In the genomic region with DNA sequence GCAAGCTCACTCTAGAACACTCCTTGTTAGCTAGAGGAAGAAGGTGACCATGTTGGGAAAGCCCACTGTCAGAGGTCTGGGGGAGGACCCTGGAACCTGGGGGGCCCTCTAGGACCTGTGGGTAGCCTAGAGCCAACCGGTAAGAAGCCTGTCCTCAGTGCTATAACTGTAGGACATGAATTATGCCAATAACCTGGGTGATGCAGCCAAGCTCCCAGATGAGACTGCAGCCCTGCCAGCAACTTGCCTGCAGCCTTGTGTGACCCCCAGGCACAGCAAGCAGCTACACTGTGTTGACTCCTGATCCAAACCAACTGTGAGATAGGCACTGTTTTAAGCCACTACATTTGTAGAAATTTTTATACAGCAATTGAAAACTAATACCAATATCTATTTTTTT, we compare ENCODE assay signal across 24 cellular contexts.
"Had no signal": no experiment of that assay in that cellular context is flagged by ENCODE, and none has a peak within 500 bp of the region (broad histone marks: within the 10 kb centered on the region; RNA-seq: fewer than 3 reads in every experiment).

No MANE protein-coding gene starts in this region.

- H3K9me3 ChIP-seq: ascending aorta, body of pancreas, Peyer's patch had no signal

- H3K4me3 ChIP-seq: ascending aorta, body of pancreas, Peyer's patch had no signal

- H3K4me1 ChIP-seq: ascending aorta, body of pancreas, Peyer's patch had no signal

- H3K36me3 ChIP-seq: ascending aorta, Peyer's patch had no signal

- H3K27ac Mint-ChIP-seq: activated CD4-positive, alpha-beta T cell treated with anti-CD3 and anti-CD28 coated beads, Interleukin-2, amount 10 ng/mL, durations not matched to agents 24 days and 14 days; activated CD8-positive, alpha-beta memory T cell treated with anti-CD3 and anti-CD28 coated beads, Interleukin-2, amount 10 ng/mL, durations not matched to agents 7 days and 5 days; activated naive CD4-positive, alpha-beta T cell treated with anti-CD3 and anti-CD28 coated beads, Interleukin-2, amount 50 U/mL, for 72 hours; activated naive CD8-positive, alpha-beta T cell treated with anti-CD3 and anti-CD28 coated beads, Interleukin-2, amount 50 U/mL, for 24 hours; T-helper 1 cell treated with Interleukin-12 subunit alpha and Interleukin-12 subunit beta and Interleukin-4 antibody, amounts not matched to agents 30 μg/mL and 1 μg/mL, for 36 hours; WTC11 had no signal

- H3K27me3 Mint-ChIP-seq: activated CD4-positive, alpha-beta T cell treated with anti-CD3 and anti-CD28 coated beads, Interleukin-2, amount 10 ng/mL, durations not matched to agents 24 days and 14 days; activated CD8-positive, alpha-beta memory T cell treated with anti-CD3 and anti-CD28 coated beads, Interleukin-2, amount 10 ng/mL, durations not matched to agents 7 days and 5 days; activated naive CD8-positive, alpha-beta T cell treated with anti-CD3 and anti-CD28 coated beads, Interleukin-2, amount 50 U/mL, for 24 hours had no signal

- H3K27ac ChIP-seq: ascending aorta, body of pancreas, Peyer's patch, RWPE1 had no signal

- H3K4me3 Mint-ChIP-seq: activated CD4-positive, alpha-beta T cell treated with anti-CD3 and anti-CD28 coated beads, Interleukin-2, amount 10 ng/mL, durations not matched to agents 24 days and 14 days; activated CD8-positive, alpha-beta memory T cell treated with anti-CD3 and anti-CD28 coated beads, Interleukin-2, amount 10 ng/mL, durations not matched to agents 7 days and 5 days; activated naive CD8-positive, alpha-beta T cell treated with anti-CD3 and anti-CD28 coated beads, Interleukin-2, amount 50 U/mL, for 24 hours; activated T-cell treated with anti-CD3 and anti-CD28 coated beads, Interleukin-2, amount 50 U/mL, for 4 hours; T-helper 1 cell treated with Interleukin-12 subunit alpha and Interleukin-12 subunit beta and Interleukin-4 antibody, amounts not matched to agents 30 μg/mL and 1 μg/mL, for 36 hours; WTC11 had no signal

- H3K27me3 ChIP-seq: ascending aorta, body of pancreas, Peyer's patch had no signal

- DNase-seq: activated CD4-positive, alpha-beta T cell treated with anti-CD3 and anti-CD28 coated beads, Interleukin-2, amount 10 ng/mL, durations not matched to agents 24 days and 14 days; activated CD4-positive, alpha-beta T cell treated with anti-CD3 and anti-CD28 coated beads, Interleukin-2, amount 50 U/mL, for 48 hours; activated CD4-positive, CD25-positive, alpha-beta regulatory T cell treated with anti-CD3 and anti-CD28 coated beads, Interleukin-2, amount 50 U/mL, for 72 hours; activated CD8-positive, alpha-beta memory T cell treated with anti-CD3 and anti-CD28 coated beads, Interleukin-2, amount 10 ng/mL, durations not matched to agents 7 days and 5 days; activated effector memory CD4-positive, alpha-beta T cell treated with anti-CD3 and anti-CD28 coated beads, Interleukin-2, amount 50 U/mL, for 16 hours; activated naive CD4-positive, alpha-beta T cell treated with Interleukin-2 at 50 U/mL for 16 hours; activated naive CD8-positive, alpha-beta T cell treated with anti-CD3 and anti-CD28 coated beads, Interleukin-2, amount 50 U/mL, for 24 hours; activated T-cell treated with anti-CD3 and anti-CD28 coated beads, Interleukin-2, amount 50 U/mL, for 4 hours; amniotic stem cell; body of pancreas; MM.1S; NCI-H1105; NCI-H146; NCI-H187 treated with DMSO at 0.1 percent for 48 hours; NCI-H2081 treated with DMSO at 0.1 percent for 48 hours; NCI-H446; NCI-H524; Peyer's patch; SHP77 treated with DMSO at 0.1 percent for 48 hours had no signal

- ATAC-seq: activated CD8-positive, alpha-beta memory T cell treated with anti-CD3 and anti-CD28 coated beads, Interleukin-2, amount 10 ng/mL, durations not matched to agents 7 days and 5 days; activated naive CD4-positive, alpha-beta T cell treated with anti-CD3 and anti-CD28 coated beads, Interleukin-2, amount 50 U/mL, for 72 hours; activated naive CD8-positive, alpha-beta T cell treated with anti-CD3 and anti-CD28 coated beads, Interleukin-2, amount 50 U/mL, for 24 hours; activated T-cell treated with anti-CD3 and anti-CD28 coated beads, Interleukin-2, amount 50 U/mL, for 4 hours; body of pancreas; WTC11 had no signal

- H3K36me3 Mint-ChIP-seq: activated CD8-positive, alpha-beta memory T cell treated with anti-CD3 and anti-CD28 coated beads, Interleukin-2, amount 10 ng/mL, durations not matched to agents 7 days and 5 days; activated naive CD4-positive, alpha-beta T cell treated with anti-CD3 and anti-CD28 coated beads, Interleukin-2, amount 50 U/mL, for 72 hours; WTC11 had no signal

- H3K9me3 Mint-ChIP-seq: activated CD4-positive, alpha-beta T cell treated with anti-CD3 and anti-CD28 coated beads, Interleukin-2, amount 10 ng/mL, durations not matched to agents 24 days and 14 days; activated naive CD4-positive, alpha-beta T cell treated with anti-CD3 and anti-CD28 coated beads, Interleukin-2, amount 50 U/mL, for 72 hours; activated naive CD8-positive, alpha-beta T cell treated with anti-CD3 and anti-CD28 coated beads, Interleukin-2, amount 50 U/mL, for 24 hours; activated T-cell treated with anti-CD3 and anti-CD28 coated beads, Interleukin-2, amount 50 U/mL, for 4 hours; T-helper 1 cell treated with Interleukin-12 subunit alpha and Interleukin-12 subunit beta and Interleukin-4 antibody, amounts not matched to agents 30 μg/mL and 1 μg/mL, for 36 hours; WTC11 had no signal
